ENCODE assay signal across 27 cellular contexts in the genomic region with DNA sequence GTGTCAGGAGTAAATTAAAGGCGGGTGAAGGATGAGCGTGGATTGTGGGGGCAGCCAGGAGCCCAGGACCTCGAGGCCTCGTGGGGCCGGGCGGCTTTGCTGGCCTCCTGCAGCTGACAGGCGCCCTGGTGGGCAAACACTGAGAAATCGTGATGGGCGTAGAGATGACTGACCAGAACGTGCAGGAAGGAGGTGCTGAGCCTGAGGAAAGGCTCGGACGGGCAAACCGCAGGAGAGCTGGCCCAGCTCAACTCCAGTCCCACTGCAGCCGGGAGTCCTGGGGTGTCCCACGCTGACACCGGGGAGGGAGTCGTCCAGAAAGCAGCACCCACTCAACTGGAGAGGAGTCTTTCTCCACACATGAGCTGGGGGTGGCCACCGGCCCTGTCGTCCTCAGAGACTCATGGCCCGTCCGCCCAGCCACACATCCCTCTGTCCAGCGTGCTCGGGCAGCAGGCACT. TPM values are rescaled to one million over a fixed set of nuclear protein-coding genes. Genes with fewer than 3 reads are reported as not detected.
DNase-seq lines count a peak whose midpoint lies in the region; ATAC-seq and TF ChIP-seq lines count a peak whose summit lies in the region.
"Had no signal": no experiment of that assay in that cellular context is flagged by ENCODE, and none has a peak within 500 bp of the region (broad histone marks: within the 10 kb centered on the region; RNA-seq: fewer than 3 reads in every experiment).

No MANE protein-coding gene starts in this region.

- H3K36me3 Mint-ChIP-seq in CD14-positive monocyte = peaks cover 3 to 4% of the 10 kb centered on the region in 2 donors
- peaks cover 13% of the 10 kb centered on the region for H3K36me3 Mint-ChIP-seq in effector memory CD8-positive, alpha-beta T cell (ENCODE audit: insufficient read depth)
- H3K36me3 Mint-ChIP-seq: CD8-positive, alpha-beta memory T cell; IgD-negative memory B cell had no signal

- no peak overlapping the region for H3K27ac ChIP-seq in right atrium auricular region
- H3K27ac ChIP-seq in lower lobe of right lung = no peak overlapping the region
- no peak overlapping the region for H3K27ac ChIP-seq in dorsolateral prefrontal cortex
- H3K27ac ChIP-seq: C4-2B, KMS-11, SJSA1 had no signal

- no peak for TF ChIP-seq CTCF in right atrium auricular region (IDR thresholded peaks at IDR 0.05)
- no peak for TF ChIP-seq CTCF in CD14-positive monocyte (IDR thresholded peaks at IDR 0.05)
- no peak for TF ChIP-seq CTCF in lower lobe of right lung (IDR thresholded peaks at IDR 0.05)
- TF ChIP-seq CTCF in dorsolateral prefrontal cortex (IDR thresholded peaks at IDR 0.05 in 54 of 56, conservative IDR thresholded peaks at IDR 0.05 in 2 of 56; ENCODE audit: low read depth in 1 of 56, partially characterized antibody in 56 of 56) = no peak

- H3K27me3 ChIP-seq in right atrium auricular region = no peaks in the 10 kb centered on the region
- no peaks in the 10 kb centered on the region for H3K27me3 ChIP-seq in lower lobe of right lung (ENCODE audit: low read depth)
- H3K27me3 ChIP-seq in dorsolateral prefrontal cortex = peaks cover 0 to 13% (median 0%) of the 10 kb centered on the region in 45 donors
- H3K27me3 ChIP-seq: SJSA1 had no signal

- H3K36me3 ChIP-seq in right atrium auricular region (no peaks in the 10 kb centered on the region), lower lobe of right lung (no peaks in the 10 kb centered on the region)
- H3K36me3 ChIP-seq: HAP-1, SJSA1 had no signal

- H3K9me3 Mint-ChIP-seq in CD14-positive monocyte = peaks cover 0 to 4% (median 0%) of the 10 kb centered on the region in 7 donors
- no peaks in the 10 kb centered on the region for H3K9me3 Mint-ChIP-seq in effector memory CD8-positive, alpha-beta T cell
- H3K9me3 Mint-ChIP-seq: CD8-positive, alpha-beta memory T cell; HFFc6; IgD-negative memory B cell had no signal

- H3K27ac Mint-ChIP-seq in CD14-positive monocyte = peak overlapping the region in 2 of 7 donors; percentile 12 to 57
- peak overlapping the region in 1 of 2 donors; percentile 76 for H3K27ac Mint-ChIP-seq in effector memory CD8-positive, alpha-beta T cell
- H3K27ac Mint-ChIP-seq: CD8-positive, alpha-beta memory T cell; HFFc6 had no signal

- DNase-seq in Right ventricle myocardium superior = peak; percentile 38
- DNase-seq in right atrium auricular region (ENCODE audit: low spot score) = no peak
- peak; percentile 36 for DNase-seq in CD14-positive monocyte (ENCODE audit: low spot score)
- peak; percentile 26 for DNase-seq in lower lobe of right lung
- DNase-seq in HT-29 (ENCODE audit: low spot score) = no peak
- no peak for DNase-seq in dorsolateral prefrontal cortex
- DNase-seq in effector memory CD8-positive, alpha-beta T cell = no peak
- DNase-seq: CD8-positive, alpha-beta memory T cell; DMS 273 treated with DMSO at 0.1 percent for 48 hours; DMS79; EL; GDM1; GOT3; HFFc6; MM.1S; NCI-H2029; NCI-H446; NCI-H524 treated with DMSO at 0.1 percent for 48 hours; NCI-H82; NK-92 treated with Interleukin-12 subunit alpha and Interleukin-12 subunit beta, amount 100 ng/mL, for 24 hours; PC-3 had no signal

- peaks cover 0 to 18% of the 10 kb centered on the region in 2 donors for H3K4me1 ChIP-seq in right atrium auricular region
- peaks cover 14% of the 10 kb centered on the region for H3K4me1 ChIP-seq in lower lobe of right lung
- H3K4me1 ChIP-seq: HAP-1 had no signal

- intact Hi-C loops in Right ventricle myocardium superior (cut with DNase I) (no loop called here), CD14-positive monocyte (cut with micrococcal nuclease) (no loop called here), lower lobe of right lung (cut with DNase I) (no loop called here), dorsolateral prefrontal cortex (cut with DNase I) (no loop called here)

- no peaks in the 10 kb centered on the region for H3K9me3 ChIP-seq in right atrium auricular region
- H3K9me3 ChIP-seq in lower lobe of right lung = no peaks in the 10 kb centered on the region
- H3K9me3 ChIP-seq: HAP-1, SJSA1 had no signal

- H3K4me3 Mint-ChIP-seq in CD14-positive monocyte = peak overlapping the region in 1 of 2 donors; percentile 57
- H3K4me3 Mint-ChIP-seq in effector memory CD8-positive, alpha-beta T cell = no peak overlapping the region
- H3K4me3 Mint-ChIP-seq: CD8-positive, alpha-beta memory T cell; HFFc6 had no signal

- ATAC-seq in Right ventricle myocardium superior (ENCODE audit: poor library complexity) = no peak
- no peak for ATAC-seq in lower lobe of right lung
- ATAC-seq in effector memory CD8-positive, alpha-beta T cell (replicated peaks) = no peak
- ATAC-seq: GM12878, PC-3 had no signal

- peaks cover 40% of the 10 kb centered on the region for H3K4me1 Mint-ChIP-seq in CD14-positive monocyte
- H3K4me1 Mint-ChIP-seq in effector memory CD8-positive, alpha-beta T cell (ENCODE audit: low read depth in 2 of 2) = peaks cover 17 to 26% of the 10 kb centered on the region in 2 donors

- H3K27me3 Mint-ChIP-seq in CD14-positive monocyte (ENCODE audit: low read depth in 3 of 3) = peaks cover 23 to 38% (median 30%) of the 10 kb centered on the region in 3 donors
- H3K27me3 Mint-ChIP-seq in effector memory CD8-positive, alpha-beta T cell = peaks cover 49 to 57% of the 10 kb centered on the region in 2 donors

- H3K4me3 ChIP-seq in right atrium auricular region (no peak overlapping the region), lower lobe of right lung (no peak overlapping the region), dorsolateral prefrontal cortex (no peak overlapping the region)
- H3K4me3 ChIP-seq: GM12878, HAP-1, SJSA1 had no signal

RNA-seq across cellular contexts. Expression of a gene that starts 36.9 kb away (rescaled TPM):
- total RNA-seq in Right ventricle myocardium superior (70.3 TPM), right atrium auricular region (100 to 1,000 TPM in 1 of 2 donors, 10 to 100 TPM in 1; 62.9 to 104 TPM), lower lobe of right lung (59.8 TPM), dorsolateral prefrontal cortex (10 to 100 TPM in 102 of 120 experiments, 1 to 10 TPM in 18; 3.8 to 30.0 (median 13.7) TPM)
- 10 to 100 TPM; 13.1 to 29.8 TPM for polyA plus RNA-seq in CD14-positive monocyte
- total RNA-seq in HT-29 (2014; rRNA removed; shearing (Covaris generic)) = 143 and 203 TPM in 2 replicates

Comparison
In these comparisons a context has a peak if more than half of its experiments do, and no peak if none do; other contexts are left out.
1. DNase-seq: peak in Right ventricle myocardium superior (single experiment), CD14-positive monocyte (single experiment) and lower lobe of right lung (single experiment); none in right atrium auricular region (single experiment), HT-29 (single experiment), dorsolateral prefrontal cortex (0 of 10) and effector memory CD8-positive, alpha-beta T cell (0 of 3).